In the genomic region with DNA sequence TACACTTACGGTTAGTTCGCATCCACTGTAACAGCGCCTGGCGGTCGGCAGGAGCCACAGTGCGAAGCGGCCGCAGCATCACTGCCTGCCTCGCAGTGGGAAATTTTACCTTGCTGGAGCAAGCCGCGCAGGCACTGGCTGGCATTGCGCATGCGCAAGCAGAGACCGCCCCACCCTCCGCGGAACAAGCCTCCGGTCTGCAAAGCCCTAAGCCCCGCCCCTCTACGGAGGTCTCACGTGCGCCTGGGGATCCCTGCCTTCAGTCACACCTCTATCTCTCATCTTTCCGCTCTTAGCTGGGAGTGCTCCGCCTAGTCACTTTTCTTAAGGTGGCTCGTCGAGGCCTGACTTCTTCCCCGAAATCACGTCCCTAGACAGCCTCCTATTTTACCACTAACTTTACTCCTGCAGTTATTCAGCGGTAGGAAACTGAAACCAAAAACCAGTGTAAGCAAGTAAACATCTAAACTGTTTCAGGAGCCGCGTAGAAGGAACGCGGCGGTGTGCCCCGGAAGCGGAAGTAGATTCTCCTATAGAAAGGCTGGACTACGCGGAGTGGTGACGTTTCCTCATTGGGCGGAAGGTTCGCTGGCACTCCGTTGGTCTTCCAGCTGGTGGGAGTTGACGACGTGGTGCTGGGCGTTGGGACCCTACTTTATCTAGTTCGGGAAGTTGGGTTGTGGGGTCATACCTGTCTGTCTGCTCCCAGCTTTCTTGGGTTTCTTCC, we compare ENCODE assay signal across 1 cellular context.
TF ChIP-seq lines count a peak whose summit lies in the region.

SRP54 (plus strand) TSS at position 572 of the 727 bp plus-strand sequence. CDS start 13,718 bp downstream, outside the sequence.

TF ChIP-seq in HepG2, 621 proteins besides CTCF, POLR2A, EP300 and RAD21 (continued from another document and continues in another):
- TF ChIP-seq, protein P1, sequence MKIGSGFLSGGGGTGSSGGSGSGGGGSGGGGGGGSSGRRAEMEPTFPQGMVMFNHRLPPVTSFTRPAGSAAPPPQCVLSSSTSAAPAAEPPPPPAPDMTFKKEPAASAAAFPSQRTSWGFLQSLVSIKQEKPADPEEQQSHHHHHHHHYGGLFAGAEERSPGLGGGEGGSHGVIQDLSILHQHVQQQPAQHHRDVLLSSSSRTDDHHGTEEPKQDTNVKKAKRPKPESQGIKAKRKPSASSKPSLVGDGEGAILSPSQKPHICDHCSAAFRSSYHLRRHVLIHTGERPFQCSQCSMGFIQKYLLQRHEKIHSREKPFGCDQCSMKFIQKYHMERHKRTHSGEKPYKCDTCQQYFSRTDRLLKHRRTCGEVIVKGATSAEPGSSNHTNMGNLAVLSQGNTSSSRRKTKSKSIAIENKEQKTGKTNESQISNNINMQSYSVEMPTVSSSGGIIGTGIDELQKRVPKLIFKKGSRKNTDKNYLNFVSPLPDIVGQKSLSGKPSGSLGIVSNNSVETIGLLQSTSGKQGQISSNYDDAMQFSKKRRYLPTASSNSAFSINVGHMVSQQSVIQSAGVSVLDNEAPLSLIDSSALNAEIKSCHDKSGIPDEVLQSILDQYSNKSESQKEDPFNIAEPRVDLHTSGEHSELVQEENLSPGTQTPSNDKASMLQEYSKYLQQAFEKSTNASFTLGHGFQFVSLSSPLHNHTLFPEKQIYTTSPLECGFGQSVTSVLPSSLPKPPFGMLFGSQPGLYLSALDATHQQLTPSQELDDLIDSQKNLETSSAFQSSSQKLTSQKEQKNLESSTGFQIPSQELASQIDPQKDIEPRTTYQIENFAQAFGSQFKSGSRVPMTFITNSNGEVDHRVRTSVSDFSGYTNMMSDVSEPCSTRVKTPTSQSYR (CRISPR knock-in tag; IDR thresholded peaks at IDR 0.05; ENCODE audit: borderline replicate concordance): peak; percentile 17; the same call in 1 of the 2 replicates
- peak; percentile 92 for TF ChIP-seq RBFOX2 (IDR thresholded peaks at IDR 0.05; ENCODE audit: low read depth, low read length)
- TF ChIP-seq, protein P2, sequence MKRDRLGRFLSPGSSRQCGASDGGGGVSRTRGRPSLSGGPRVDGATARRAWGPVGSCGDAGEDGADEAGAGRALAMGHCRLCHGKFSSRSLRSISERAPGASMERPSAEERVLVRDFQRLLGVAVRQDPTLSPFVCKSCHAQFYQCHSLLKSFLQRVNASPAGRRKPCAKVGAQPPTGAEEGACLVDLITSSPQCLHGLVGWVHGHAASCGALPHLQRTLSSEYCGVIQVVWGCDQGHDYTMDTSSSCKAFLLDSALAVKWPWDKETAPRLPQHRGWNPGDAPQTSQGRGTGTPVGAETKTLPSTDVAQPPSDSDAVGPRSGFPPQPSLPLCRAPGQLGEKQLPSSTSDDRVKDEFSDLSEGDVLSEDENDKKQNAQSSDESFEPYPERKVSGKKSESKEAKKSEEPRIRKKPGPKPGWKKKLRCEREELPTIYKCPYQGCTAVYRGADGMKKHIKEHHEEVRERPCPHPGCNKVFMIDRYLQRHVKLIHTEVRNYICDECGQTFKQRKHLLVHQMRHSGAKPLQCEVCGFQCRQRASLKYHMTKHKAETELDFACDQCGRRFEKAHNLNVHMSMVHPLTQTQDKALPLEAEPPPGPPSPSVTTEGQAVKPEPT (CRISPR knock-in tag; IDR thresholded peaks at IDR 0.05; ENCODE audit: low read depth): peak; percentile 100
- TF ChIP-seq, protein P3, sequence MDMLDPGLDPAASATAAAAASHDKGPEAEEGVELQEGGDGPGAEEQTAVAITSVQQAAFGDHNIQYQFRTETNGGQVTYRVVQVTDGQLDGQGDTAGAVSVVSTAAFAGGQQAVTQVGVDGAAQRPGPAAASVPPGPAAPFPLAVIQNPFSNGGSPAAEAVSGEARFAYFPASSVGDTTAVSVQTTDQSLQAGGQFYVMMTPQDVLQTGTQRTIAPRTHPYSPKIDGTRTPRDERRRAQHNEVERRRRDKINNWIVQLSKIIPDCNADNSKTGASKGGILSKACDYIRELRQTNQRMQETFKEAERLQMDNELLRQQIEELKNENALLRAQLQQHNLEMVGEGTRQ (IDR thresholded peaks at IDR 0.05; ENCODE audit: low read depth, low read length): peak; percentile 80
- TF ChIP-seq, protein P3 (CRISPR knock-in tag; IDR thresholded peaks at IDR 0.05; ENCODE audit: borderline replicate concordance): peak; percentile 91
- TF ChIP-seq ZNF282 (IDR thresholded peaks at IDR 0.05; ENCODE audit: partially characterized antibody): no peak
- TF ChIP-seq ARID2 (CRISPR knock-in tag; IDR thresholded peaks at IDR 0.05; ENCODE audit: borderline replicate concordance): peak; percentile 100
- peak; percentile 99 for TF ChIP-seq TIGD3 (CRISPR knock-in tag; IDR thresholded peaks at IDR 0.05; ENCODE audit: borderline replicate concordance)
- TF ChIP-seq, protein P4, sequence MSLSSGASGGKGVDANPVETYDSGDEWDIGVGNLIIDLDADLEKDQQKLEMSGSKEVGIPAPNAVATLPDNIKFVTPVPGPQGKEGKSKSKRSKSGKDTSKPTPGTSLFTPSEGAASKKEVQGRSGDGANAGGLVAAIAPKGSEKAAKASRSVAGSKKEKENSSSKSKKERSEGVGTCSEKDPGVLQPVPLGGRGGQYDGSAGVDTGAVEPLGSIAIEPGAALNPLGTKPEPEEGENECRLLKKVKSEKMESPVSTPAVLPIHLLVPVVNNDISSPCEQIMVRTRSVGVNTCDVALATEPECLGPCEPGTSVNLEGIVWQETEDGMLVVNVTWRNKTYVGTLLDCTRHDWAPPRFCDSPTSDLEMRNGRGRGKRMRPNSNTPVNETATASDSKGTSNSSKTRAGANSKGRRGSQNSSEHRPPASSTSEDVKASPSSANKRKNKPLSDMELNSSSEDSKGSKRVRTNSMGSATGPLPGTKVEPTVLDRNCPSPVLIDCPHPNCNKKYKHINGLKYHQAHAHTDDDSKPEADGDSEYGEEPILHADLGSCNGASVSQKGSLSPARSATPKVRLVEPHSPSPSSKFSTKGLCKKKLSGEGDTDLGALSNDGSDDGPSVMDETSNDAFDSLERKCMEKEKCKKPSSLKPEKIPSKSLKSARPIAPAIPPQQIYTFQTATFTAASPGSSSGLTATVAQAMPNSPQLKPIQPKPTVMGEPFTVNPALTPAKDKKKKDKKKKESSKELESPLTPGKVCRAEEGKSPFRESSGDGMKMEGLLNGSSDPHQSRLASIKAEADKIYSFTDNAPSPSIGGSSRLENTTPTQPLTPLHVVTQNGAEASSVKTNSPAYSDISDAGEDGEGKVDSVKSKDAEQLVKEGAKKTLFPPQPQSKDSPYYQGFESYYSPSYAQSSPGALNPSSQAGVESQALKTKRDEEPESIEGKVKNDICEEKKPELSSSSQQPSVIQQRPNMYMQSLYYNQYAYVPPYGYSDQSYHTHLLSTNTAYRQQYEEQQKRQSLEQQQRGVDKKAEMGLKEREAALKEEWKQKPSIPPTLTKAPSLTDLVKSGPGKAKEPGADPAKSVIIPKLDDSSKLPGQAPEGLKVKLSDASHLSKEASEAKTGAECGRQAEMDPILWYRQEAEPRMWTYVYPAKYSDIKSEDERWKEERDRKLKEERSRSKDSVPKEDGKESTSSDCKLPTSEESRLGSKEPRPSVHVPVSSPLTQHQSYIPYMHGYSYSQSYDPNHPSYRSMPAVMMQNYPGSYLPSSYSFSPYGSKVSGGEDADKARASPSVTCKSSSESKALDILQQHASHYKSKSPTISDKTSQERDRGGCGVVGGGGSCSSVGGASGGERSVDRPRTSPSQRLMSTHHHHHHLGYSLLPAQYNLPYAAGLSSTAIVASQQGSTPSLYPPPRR (CRISPR knock-in tag; IDR thresholded peaks at IDR 0.05; ENCODE audit: borderline replicate concordance): peak; percentile 90
- peak; percentile 92; the same call in 1 of the 2 replicates for TF ChIP-seq CENPT (CRISPR knock-in tag; IDR thresholded peaks at IDR 0.05; ENCODE audit: low read depth)
- TF ChIP-seq MED1 (CRISPR knock-in tag; IDR thresholded peaks at IDR 0.05): peak; percentile 87
- no peak for TF ChIP-seq U2AF2 (IDR thresholded peaks at IDR 0.05; ENCODE audit: low read depth, low read length)
- TF ChIP-seq ESRRA (CRISPR knock-in tag; IDR thresholded peaks at IDR 0.05; ENCODE audit: low read depth): peak; percentile 56; the same call in 1 of the 2 replicates
- TF ChIP-seq THAP11 (CRISPR knock-in tag; IDR thresholded peaks at IDR 0.05): peak; percentile 97
- no peak; the same call in 1 of the 2 replicates for TF ChIP-seq PAF1 (CRISPR knock-in tag; IDR thresholded peaks at IDR 0.05)
- TF ChIP-seq DMAP1 (CRISPR knock-in tag; IDR thresholded peaks at IDR 0.05): peak; percentile 100
- peak; percentile 98 for TF ChIP-seq ZNF225 (CRISPR knock-in tag; IDR thresholded peaks at IDR 0.05)
- peak; percentile 95 for TF ChIP-seq GZF1 (CRISPR knock-in tag; IDR thresholded peaks at IDR 0.05)
- peak; percentile 93; the same call in 1 of the 2 replicates for TF ChIP-seq ZBTB39 (CRISPR knock-in tag; IDR thresholded peaks at IDR 0.05)
- TF ChIP-seq HIVEP1 (CRISPR knock-in tag; IDR thresholded peaks at IDR 0.05): peak; percentile 100
- TF ChIP-seq ARNT (IDR thresholded peaks at IDR 0.05): no peak
- TF ChIP-seq TEAD3 (CRISPR knock-in tag; optimal IDR thresholded peaks at IDR 0.05; ENCODE audit: borderline replicate concordance): peak; percentile 70
- no peak for TF ChIP-seq RFX1 (IDR thresholded peaks at IDR 0.05)
- peak; percentile 98 for TF ChIP-seq ZNF619 (CRISPR knock-in tag; IDR thresholded peaks at IDR 0.05)
- TF ChIP-seq ZFP90 (CRISPR knock-in tag; IDR thresholded peaks at IDR 0.05; ENCODE audit: borderline replicate concordance): peak; percentile 99
- peak; percentile 92 for TF ChIP-seq SPEN (CRISPR knock-in tag; IDR thresholded peaks at IDR 0.05; ENCODE audit: low read depth)
- TF ChIP-seq, protein P5, sequence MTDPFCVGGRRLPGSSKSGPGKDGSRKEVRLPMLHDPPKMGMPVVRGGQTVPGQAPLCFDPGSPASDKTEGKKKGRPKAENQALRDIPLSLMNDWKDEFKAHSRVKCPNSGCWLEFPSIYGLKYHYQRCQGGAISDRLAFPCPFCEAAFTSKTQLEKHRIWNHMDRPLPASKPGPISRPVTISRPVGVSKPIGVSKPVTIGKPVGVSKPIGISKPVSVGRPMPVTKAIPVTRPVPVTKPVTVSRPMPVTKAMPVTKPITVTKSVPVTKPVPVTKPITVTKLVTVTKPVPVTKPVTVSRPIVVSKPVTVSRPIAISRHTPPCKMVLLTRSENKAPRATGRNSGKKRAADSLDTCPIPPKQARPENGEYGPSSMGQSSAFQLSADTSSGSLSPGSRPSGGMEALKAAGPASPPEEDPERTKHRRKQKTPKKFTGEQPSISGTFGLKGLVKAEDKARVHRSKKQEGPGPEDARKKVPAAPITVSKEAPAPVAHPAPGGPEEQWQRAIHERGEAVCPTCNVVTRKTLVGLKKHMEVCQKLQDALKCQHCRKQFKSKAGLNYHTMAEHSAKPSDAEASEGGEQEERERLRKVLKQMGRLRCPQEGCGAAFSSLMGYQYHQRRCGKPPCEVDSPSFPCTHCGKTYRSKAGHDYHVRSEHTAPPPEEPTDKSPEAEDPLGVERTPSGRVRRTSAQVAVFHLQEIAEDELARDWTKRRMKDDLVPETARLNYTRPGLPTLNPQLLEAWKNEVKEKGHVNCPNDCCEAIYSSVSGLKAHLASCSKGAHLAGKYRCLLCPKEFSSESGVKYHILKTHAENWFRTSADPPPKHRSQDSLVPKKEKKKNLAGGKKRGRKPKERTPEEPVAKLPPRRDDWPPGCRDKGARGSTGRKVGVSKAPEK (CRISPR knock-in tag; IDR thresholded peaks at IDR 0.05; ENCODE audit: borderline replicate concordance): peak; percentile 99
- peak; percentile 100 for TF ChIP-seq SMYD3 (CRISPR knock-in tag; IDR thresholded peaks at IDR 0.05)
- TF ChIP-seq MYNN (CRISPR knock-in tag; IDR thresholded peaks at IDR 0.05; ENCODE audit: low read depth): peak; percentile 86
- peak; percentile 99 for TF ChIP-seq MYC (CRISPR knock-in tag; IDR thresholded peaks at IDR 0.05; ENCODE audit: borderline replicate concordance)
- peak; percentile 95 for TF ChIP-seq GATA4 (IDR thresholded peaks at IDR 0.05; ENCODE audit: borderline replicate concordance, low read depth)
- TF ChIP-seq ZIK1 (CRISPR knock-in tag; IDR thresholded peaks at IDR 0.05; ENCODE audit: borderline replicate concordance, low read depth): peak; percentile 97
- TF ChIP-seq NKX3-1 (CRISPR knock-in tag; IDR thresholded peaks at IDR 0.05): peak; percentile 88
- no peak; the same call in none of the 2 replicates for TF ChIP-seq TSC22D2 (CRISPR knock-in tag; IDR thresholded peaks at IDR 0.05; ENCODE audit: borderline replicate concordance)
- no peak for TF ChIP-seq PBX2 (CRISPR knock-in tag; IDR thresholded peaks at IDR 0.05)
- TF ChIP-seq RBM39 (IDR thresholded peaks at IDR 0.05; ENCODE audit: low read depth, low read length, poor library complexity, severe bottlenecking): peak; percentile 78
- TF ChIP-seq GTF2F1 (IDR thresholded peaks at IDR 0.05; ENCODE audit: low read length): peak; percentile 89
- TF ChIP-seq RFXAP (CRISPR knock-in tag; IDR thresholded peaks at IDR 0.05; ENCODE audit: borderline replicate concordance): peak; percentile 95
